ENCODE assay signal across 8 cellular contexts in genomic region chr6:6856538-6857523, GRCh38.
DNase-seq lines count a peak whose midpoint lies in the region; ATAC-seq and TF ChIP-seq lines count a peak whose summit lies in the region.

No MANE protein-coding gene starts in this region.

- TF ChIP-seq CTCF in RWPE2 (IDR thresholded peaks at IDR 0.05; ENCODE audit: poor library complexity, severe bottlenecking) (no peak), adrenal gland (IDR thresholded peaks at IDR 0.05) (peak in 1 of 6 experiments; percentile 4)

- H3K36me3 ChIP-seq in RWPE2 (ENCODE audit: low read depth) (no peaks in the 10 kb centered on the region), adrenal gland (replicated peaks in 1 of 2) (no peaks in the 10 kb centered on the region)

- ATAC-seq in GM18867 (IDR thresholded peaks at IDR 0.05; ENCODE audit: unreplicated experiment) (peak; percentile 88), HG03025 (IDR thresholded peaks at IDR 0.05; ENCODE audit: low FRiP score, unreplicated experiment) (peak; percentile 63), RWPE2 (ENCODE audit: low read depth) (peak; percentile 93)

- H3K27me3 ChIP-seq in RWPE2 (ENCODE audit: insufficient read depth, poor library complexity, severe bottlenecking) (no peaks in the 10 kb centered on the region), adrenal gland (no peaks in the 10 kb centered on the region)

- H3K4me3 ChIP-seq in RWPE2 (ENCODE audit: severe bottlenecking) (no peak overlapping the region), adrenal gland (no peak overlapping the region)

- H3K27ac ChIP-seq in RWPE2 (ENCODE audit: poor library complexity, severe bottlenecking): peak overlapping the region; percentile 92
- peak overlapping the region in 2 of 5 donors; percentile 53 to 88 for H3K27ac ChIP-seq in adrenal gland

- H3K4me1 ChIP-seq in RWPE2 (ENCODE audit: insufficient read depth, poor library complexity, severe bottlenecking) (peaks cover 21% of the 10 kb centered on the region), adrenal gland (replicated peaks in 1 of 2) (peaks cover 25 to 31% of the 10 kb centered on the region in 2 donors)

- TF ChIP-seq POLR2A in adrenal gland (IDR thresholded peaks at IDR 0.05): no peak

- intact Hi-C loops in adrenal gland (cut with DNase I): no loop called here

- peak; percentile 91 for DNase-seq in RWPE2 (ENCODE audit: low spot score)
- peak; percentile 49 to 91 (median 66) for DNase-seq in adrenal gland
- DNase-seq in kidney tubule cell (ENCODE audit: low spot score): peak; percentile 78
- peak; percentile 10 to 48 (median 15) for DNase-seq in stimulated activated CD4-positive, alpha-beta T cell treated with anti-CD3 and anti-CD28 coated beads, TNF-alpha, amount 100 ng/mL, for 24 hours (ENCODE audit: low read depth in 3 of 3)
- DNase-seq in NCI-H345 treated with DMSO at 0.1 percent for 48 hours (lab: John Stamatoyannopoulos, UW; ENCODE audit: unreplicated experiment): no peak
- no peak for DNase-seq in NCI-H1694 treated with DMSO at 0.1 percent for 48 hours (lab: John Stamatoyannopoulos, UW)

- H3K9me3 ChIP-seq in RWPE2 (ENCODE audit: severe bottlenecking) (no peaks in the 10 kb centered on the region), adrenal gland (replicated peaks in 1 of 3) (no peaks in the 10 kb centered on the region)

- 43 to 57% (median 47%) methylated on average over 18 to 23 of the region's 23 CpGs for WGBS in adrenal gland, 4 donors

Comparison
In these comparisons a context has a peak if more than half of its experiments do, and no peak if none do; other contexts are left out.
1. DNase-seq: peak in RWPE2 (single experiment), adrenal gland (7 of 7), kidney tubule cell (single experiment) and stimulated activated CD4-positive, alpha-beta T cell treated with anti-CD3 and anti-CD28 coated beads, TNF-alpha, amount 100 ng/mL, for 24 hours (3 of 3); none in NCI-H345 treated with DMSO at 0.1 percent for 48 hours (single experiment) and NCI-H1694 treated with DMSO at 0.1 percent for 48 hours (single experiment).
2. Peak in every context shown above with its lines, with median percentiles within 50 percentile points of each other: ATAC-seq.